20 cellular contexts compared by ENCODE assay signal in the genomic region with DNA sequence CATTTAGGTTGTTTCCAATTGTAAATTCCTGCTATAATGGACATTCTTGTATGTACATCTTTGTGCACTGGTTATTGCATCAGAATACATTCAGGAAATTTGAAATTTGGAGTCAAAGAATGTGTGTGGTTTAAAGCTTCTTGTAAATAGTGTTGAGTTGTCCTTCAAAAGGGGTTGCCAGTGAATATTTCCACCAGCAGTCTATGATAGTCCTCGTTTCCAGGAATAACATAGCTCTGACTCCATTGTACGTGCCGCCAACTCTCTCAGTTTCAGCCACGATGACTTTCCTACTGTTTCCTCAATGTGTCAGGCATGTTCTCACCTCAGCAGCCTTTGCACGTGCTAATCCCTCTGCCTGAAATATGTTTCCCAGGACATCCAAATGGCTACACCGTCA. TPM values are rescaled to one million over a fixed set of nuclear protein-coding genes. Genes with fewer than 3 reads are reported as not detected.
A peak's percentile ranks its signal among the peaks of the same experiment; 100 is the strongest.
DNase-seq lines count a peak whose midpoint lies in the region; ATAC-seq and TF ChIP-seq lines count a peak whose summit lies in the region.
"Had no signal": no experiment of that assay in that cellular context is flagged by ENCODE, and none has a peak within 500 bp of the region (broad histone marks: within the 10 kb centered on the region; RNA-seq: fewer than 3 reads in every experiment).

No MANE protein-coding gene starts in this region.

- no peak overlapping the region for H3K27ac Mint-ChIP-seq in activated T-helper 17 cell treated with anti-CD3 and anti-CD28 coated beads, Interleukin-2, amount 50 U/mL, for 72 hours
- H3K27ac Mint-ChIP-seq: activated naive CD4-positive, alpha-beta T cell treated with anti-CD3 and anti-CD28 coated beads, Interleukin-2, amount 50 U/mL, for 24 hours; B cell had no signal

- no peak overlapping the region for H3K4me3 Mint-ChIP-seq in activated T-helper 17 cell treated with anti-CD3 and anti-CD28 coated beads, Interleukin-2, amount 50 U/mL, for 72 hours
- H3K4me3 Mint-ChIP-seq: activated naive CD4-positive, alpha-beta T cell treated with anti-CD3 and anti-CD28 coated beads, Interleukin-2, amount 50 U/mL, for 24 hours; B cell had no signal

- POLR2A ChIA-PET in AG04449 (lab: Yijun Ruan, JAX) = interaction anchor here (1.0 kb wide), 1 partner anchor 33 kb away, joined by 7 read pairs; no protein-coding TSS in a partner anchor

- peak; percentile 96 for DNase-seq in AG04449 (ENCODE audit: low read depth, low spot score)
- DNase-seq in AG10803 (ENCODE audit: low read depth) = peak; percentile 94
- DNase-seq in fibroblast of the conjunctiva (ENCODE audit: low read depth) = peak; percentile 82
- DNase-seq: brain microvascular endothelial cell, COR-L47, cortex of kidney, KG1, NCI-H2029, Peyer's patch, small intestine, T-helper 9 cell, thyroid gland had no signal

- peak; percentile 81 for ATAC-seq in activated T-helper 17 cell treated with anti-CD3 and anti-CD28 coated beads, Interleukin-2, amount 50 U/mL, for 72 hours (replicated peaks)
- ATAC-seq in GM21360 (IDR thresholded peaks at IDR 0.05; ENCODE audit: unreplicated experiment) (no peak), HG03280 (IDR thresholded peaks at IDR 0.05; ENCODE audit: unreplicated experiment) (no peak), HG03571 (IDR thresholded peaks at IDR 0.05; ENCODE audit: unreplicated experiment) (no peak)
- ATAC-seq: left lobe of liver had no signal

- H3K9me3 Mint-ChIP-seq in activated T-helper 17 cell treated with anti-CD3 and anti-CD28 coated beads, Interleukin-2, amount 50 U/mL, for 72 hours = peaks cover 16% of the 10 kb centered on the region

- H3K4me3 ChIP-seq in AG04449 (ENCODE audit: low read depth, low read length) (no peak overlapping the region), AG10803 (ENCODE audit: low read length) (no peak overlapping the region)
- H3K4me3 ChIP-seq: Peyer's patch, prostate gland, thyroid gland had no signal

- peaks cover 6% of the 10 kb centered on the region for H3K4me1 Mint-ChIP-seq in activated T-helper 17 cell treated with anti-CD3 and anti-CD28 coated beads, Interleukin-2, amount 50 U/mL, for 72 hours
- H3K4me1 Mint-ChIP-seq: activated naive CD4-positive, alpha-beta T cell treated with anti-CD3 and anti-CD28 coated beads, Interleukin-2, amount 50 U/mL, for 24 hours; B cell had no signal

- H3K27me3 Mint-ChIP-seq in activated T-helper 17 cell treated with anti-CD3 and anti-CD28 coated beads, Interleukin-2, amount 50 U/mL, for 72 hours = peaks cover 23% of the 10 kb centered on the region

- CTCF ChIA-PET in AG04449 (lab: Yijun Ruan, JAX) = interaction anchor here (0.7 to 1.5 kb wide), 5 partner anchors 8 to 426 kb away, joined by 3 to 5 read pairs (median 3); no protein-coding TSS in a partner anchor

- TF ChIP-seq CTCF in AG04449 (IDR thresholded peaks at IDR 0.05; ENCODE audit: insufficient read depth, low read length, missing control alignments) (no peak), AG10803 (conservative IDR thresholded peaks at IDR 0.05; ENCODE audit: low read length) (no peak; the same call in 1 of the 2 replicates)

- H3K36me3 Mint-ChIP-seq in activated T-helper 17 cell treated with anti-CD3 and anti-CD28 coated beads, Interleukin-2, amount 50 U/mL, for 72 hours (ENCODE audit: low read depth) = no peaks in the 10 kb centered on the region

RNA-seq across cellular contexts. Expression of a gene that starts 10.9 kb away (rescaled TPM):
- total RNA-seq in activated T-helper 17 cell treated with anti-CD3 and anti-CD28 coated beads, Interleukin-2, amount 50 U/mL, for 72 hours = 1 to 10 TPM; 3.8 to 7.8 TPM
